ENCODE assay signal across 9 cellular contexts in genomic region chr2:230589497-230590015, GRCh38.
DNase-seq lines count a peak whose midpoint lies in the region; ATAC-seq and TF ChIP-seq lines count a peak whose summit lies in the region.
"Had no signal": no experiment of that assay in that cellular context is flagged by ENCODE, and none has a peak within 500 bp of the region (broad histone marks: within the 10 kb centered on the region; RNA-seq: fewer than 3 reads in every experiment).

No MANE protein-coding gene starts in this region.

- peak; percentile 92 for ATAC-seq in GM19328 (IDR thresholded peaks at IDR 0.05; ENCODE audit: unreplicated experiment)
- peak; percentile 94 for ATAC-seq in HG03103 (IDR thresholded peaks at IDR 0.05; ENCODE audit: low read depth, unreplicated experiment)
- peak; percentile 62 for ATAC-seq in activated CD8-positive, alpha-beta T cell treated with anti-CD3 and anti-CD28 coated beads, Interleukin-2, amount 10 ng/mL, durations not matched to agents 7 days and 5 days

- peak overlapping the region; percentile 80 for H3K27ac Mint-ChIP-seq in activated CD8-positive, alpha-beta T cell treated with anti-CD3 and anti-CD28 coated beads, Interleukin-2, amount 10 ng/mL, durations not matched to agents 7 days and 5 days
- H3K27ac Mint-ChIP-seq in nephron progenitor cell, result no peak overlapping the region

- CTCF ChIA-PET in activated CD8-positive, alpha-beta T cell treated with anti-CD3 and anti-CD28 coated beads, Interleukin-2, amount 10 ng/mL, durations not matched to agents 7 days and 5 days (lab: Charles Lee), result interaction anchor here (1.5 kb wide), 1 partner anchor 14 kb away, joined by 3 read pairs; no protein-coding TSS in a partner anchor

- H3K4me3 Mint-ChIP-seq in activated CD8-positive, alpha-beta T cell treated with anti-CD3 and anti-CD28 coated beads, Interleukin-2, amount 10 ng/mL, durations not matched to agents 7 days and 5 days, result no peak overlapping the region
- H3K4me3 Mint-ChIP-seq in nephron progenitor cell, result no peak overlapping the region

- H3K27me3 Mint-ChIP-seq in activated CD8-positive, alpha-beta T cell treated with anti-CD3 and anti-CD28 coated beads, Interleukin-2, amount 10 ng/mL, durations not matched to agents 7 days and 5 days (ENCODE audit: low read depth), result no peaks in the 10 kb centered on the region
- peaks cover 15% of the 10 kb centered on the region for H3K27me3 Mint-ChIP-seq in nephron progenitor cell (ENCODE audit: low read depth, poor library complexity)

- H3K4me1 ChIP-seq in DOHH2 (ENCODE audit: control insufficient read depth, low read length), result peaks cover 42% of the 10 kb centered on the region

- H3K9me2 ChIP-seq in DOHH2 (replicated peaks; ENCODE audit: control insufficient read depth, low read length), result no peaks in the 10 kb centered on the region

- TF ChIP-seq CTCF in DOHH2 (IDR thresholded peaks at IDR 0.05; ENCODE audit: low read depth, low read length, poor library complexity, severe bottlenecking), result no peak
- no peak for TF ChIP-seq CTCF in lower leg skin (IDR thresholded peaks at IDR 0.05)
- TF ChIP-seq CTCF in nephron progenitor cell (IDR thresholded peaks at IDR 0.05), result no peak

- H3K4me3 ChIP-seq in DOHH2 (ENCODE audit: low read length) (peak overlapping the region; percentile 8; the same call in 1 of the 2 replicates), lower leg skin (ENCODE audit: low read depth, poor library complexity, severe bottlenecking) (no peak overlapping the region)
- H3K4me3 ChIP-seq: lung had no signal

- no peaks in the 10 kb centered on the region for H3K36me3 ChIP-seq in DOHH2 (ENCODE audit: control insufficient read depth, low read length)

- H3F3A ChIP-seq in DOHH2 (ENCODE audit: control insufficient read depth, insufficient read depth), result peaks cover 10% of the 10 kb centered on the region; the same call in 1 of the 2 replicates

- peak overlapping the region; percentile 37 for H3K4me2 ChIP-seq in DOHH2 (ENCODE audit: low read length)

- H4K20me1 ChIP-seq in DOHH2 (ENCODE audit: control insufficient read depth, insufficient read depth, low read depth, low read length), result no peaks in the 10 kb centered on the region

- peaks cover 10% of the 10 kb centered on the region for H3K9me3 Mint-ChIP-seq in activated CD8-positive, alpha-beta T cell treated with anti-CD3 and anti-CD28 coated beads, Interleukin-2, amount 10 ng/mL, durations not matched to agents 7 days and 5 days (ENCODE audit: insufficient read depth)
- H3K9me3 Mint-ChIP-seq in nephron progenitor cell, result no peaks in the 10 kb centered on the region

- no peak for TF ChIP-seq POLR2A in lower leg skin (IDR thresholded peaks at IDR 0.05)

- H3K27ac ChIP-seq in DOHH2 (ENCODE audit: low read depth, low read length), result peak overlapping the region; percentile 46

- peaks cover 64% of the 10 kb centered on the region for H3K4me1 Mint-ChIP-seq in activated CD8-positive, alpha-beta T cell treated with anti-CD3 and anti-CD28 coated beads, Interleukin-2, amount 10 ng/mL, durations not matched to agents 7 days and 5 days (ENCODE audit: low read depth)
- peaks cover 2% of the 10 kb centered on the region for H3K4me1 Mint-ChIP-seq in nephron progenitor cell

- intact Hi-C loops in lower leg skin (cut with DNase I; ENCODE audit: low total_unique reads), result no loop called here

- 0 out of 2 replicates have a peak, but pooled peaks cover 3% of the 10 kb centered on the region for H3K9me3 ChIP-seq in DOHH2 (ENCODE audit: control insufficient read depth, insufficient read depth, low read length)

- H3K27me3 ChIP-seq in DOHH2 (ENCODE audit: control insufficient read depth, low read length), result no peaks in the 10 kb centered on the region

- peaks cover 25% of the 10 kb centered on the region for H3K36me3 Mint-ChIP-seq in activated CD8-positive, alpha-beta T cell treated with anti-CD3 and anti-CD28 coated beads, Interleukin-2, amount 10 ng/mL, durations not matched to agents 7 days and 5 days (ENCODE audit: low read depth)
- no peaks in the 10 kb centered on the region for H3K36me3 Mint-ChIP-seq in nephron progenitor cell (ENCODE audit: low read depth)

- H3K79me2 ChIP-seq in DOHH2 (ENCODE audit: control insufficient read depth, low read length), result no peaks in the 10 kb centered on the region

- WGBS in lower leg skin, 2 donors, result 85 to 94% methylated on average over 3 of the region's 3 CpGs

- POLR2A ChIA-PET in activated CD8-positive, alpha-beta T cell treated with anti-CD3 and anti-CD28 coated beads, Interleukin-2, amount 10 ng/mL, durations not matched to agents 7 days and 5 days (lab: Charles Lee), result interaction anchor here (0.7 to 1.0 kb wide), 2 partner anchors 27 to 69 kb away, joined by 3 read pairs; no protein-coding TSS in a partner anchor

- DNase-seq in activated CD8-positive, alpha-beta T cell treated with anti-CD3 and anti-CD28 coated beads, Interleukin-2, amount 10 ng/mL, durations not matched to agents 7 days and 5 days, result peak; percentile 41
- DNase-seq in lower leg skin (ENCODE audit: low spot score in 2 of 2) (no peak), HK-2 (ENCODE audit: unreplicated experiment) (no peak), GF-D8 (lab: John Stamatoyannopoulos, UW) (no peak), nephron progenitor cell (no peak)
